Comparison of ENCODE assay signal across 19 cellular contexts in genomic region chr13:104408733-104409132, GRCh38.
"Had no signal": no experiment of that assay in that cellular context is flagged by ENCODE, and none has a peak within 500 bp of the region (broad histone marks: within the 10 kb centered on the region; RNA-seq: fewer than 3 reads in every experiment).

No MANE protein-coding gene starts in this region.

- ATAC-seq: activated CD8-positive, alpha-beta T cell treated with anti-CD3 and anti-CD28 coated beads for 36 hours; activated T-cell treated with anti-CD3 and anti-CD28 coated beads, Interleukin-2, amount 50 U/mL, for 4 hours; right cardiac atrium had no signal

- H3K4me3 Mint-ChIP-seq: activated B cell treated with CpG ODN at 0.5 μM for 24 hours; activated CD8-positive, alpha-beta T cell treated with anti-CD3 and anti-CD28 coated beads for 36 hours; activated naive CD4-positive, alpha-beta T cell treated with anti-CD3 and anti-CD28 coated beads, Interleukin-2, amount 50 U/mL, for 24 hours; activated T-cell treated with anti-CD3 and anti-CD28 coated beads, Interleukin-2, amount 50 U/mL, for 4 hours; immature natural killer cell; nephron had no signal

- H3K27ac ChIP-seq: transverse colon had no signal

- H3K27me3 Mint-ChIP-seq: activated B cell treated with CpG ODN at 0.5 μM for 24 hours; activated CD8-positive, alpha-beta T cell treated with anti-CD3 and anti-CD28 coated beads for 36 hours; activated naive CD4-positive, alpha-beta T cell treated with anti-CD3 and anti-CD28 coated beads, Interleukin-2, amount 50 U/mL, for 24 hours; progenitor cell of endocrine pancreas had no signal

- H3K9me3 Mint-ChIP-seq: activated B cell treated with CpG ODN at 0.5 μM for 24 hours; activated naive CD4-positive, alpha-beta T cell treated with anti-CD3 and anti-CD28 coated beads, Interleukin-2, amount 50 U/mL, for 24 hours; nephron had no signal

- H3K27me3 ChIP-seq: transverse colon had no signal

- H3K4me3 ChIP-seq: transverse colon had no signal

- DNase-seq: activated B cell treated with CpG ODN at 0.5 μM for 24 hours; activated CD4-positive, alpha-beta T cell treated with anti-CD3 and anti-CD28 coated beads for 48 hours; activated CD8-positive, alpha-beta T cell treated with anti-CD3 and anti-CD28 coated beads for 36 hours; activated effector memory CD4-positive, alpha-beta T cell treated with anti-CD3 and anti-CD28 coated beads, Interleukin-2, amount 50 U/mL, for 16 hours; activated T-cell treated with anti-CD3 and anti-CD28 coated beads, Interleukin-2, amount 50 U/mL, for 4 hours; amniotic stem cell; foreskin melanocyte; head of caudate nucleus; immature natural killer cell; occipital lobe; right cardiac atrium; small intestine; stimulated activated CD4-positive, alpha-beta T cell treated with anti-CD3 and anti-CD28 coated beads, Interleukin-4, amount 100 ng/mL, for 4 hours; stimulated activated CD8-positive, alpha-beta memory T cell treated with anti-CD3 and anti-CD28 coated beads, Interleukin-4, amount 100 ng/mL, for 48 hours; stimulated activated naive CD4-positive, alpha-beta T cell treated with Interleukin-2 at 50 U/mL for 16 hours; transverse colon had no signal

- H3K9me3 ChIP-seq: transverse colon had no signal

- H3K36me3 Mint-ChIP-seq: activated naive CD4-positive, alpha-beta T cell treated with anti-CD3 and anti-CD28 coated beads, Interleukin-2, amount 50 U/mL, for 24 hours had no signal

- H3K36me3 ChIP-seq: transverse colon had no signal

- H3K4me1 ChIP-seq: transverse colon had no signal

- H3K27ac Mint-ChIP-seq: activated B cell treated with CpG ODN at 0.5 μM for 24 hours; activated CD8-positive, alpha-beta T cell treated with anti-CD3 and anti-CD28 coated beads for 36 hours; activated naive CD4-positive, alpha-beta T cell treated with anti-CD3 and anti-CD28 coated beads, Interleukin-2, amount 50 U/mL, for 24 hours; immature natural killer cell; nephron; progenitor cell of endocrine pancreas had no signal

- H3K4me1 Mint-ChIP-seq: activated B cell treated with CpG ODN at 0.5 μM for 24 hours; activated naive CD4-positive, alpha-beta T cell treated with anti-CD3 and anti-CD28 coated beads, Interleukin-2, amount 50 U/mL, for 24 hours; immature natural killer cell; nephron had no signal
